ENCODE assay signal across 8 cellular contexts in genomic region chr1:210218047-210218446, GRCh38. TPM values are rescaled to one million over a fixed set of nuclear protein-coding genes. Genes with fewer than 3 reads are reported as not detected.
"Had no signal": no experiment of that assay in that cellular context is flagged by ENCODE, and none has a peak within 500 bp of the region (broad histone marks: within the 10 kb centered on the region; RNA-seq: fewer than 3 reads in every experiment).

No MANE protein-coding gene starts in this region.

- H3K36me3 ChIP-seq: HAP-1 had no signal

- H2AFZ ChIP-seq: GM23248 had no signal

- H3K27ac ChIP-seq: GM23248, HL-60 had no signal

- H3K9ac ChIP-seq: GM23248 had no signal

- H3K9me3 ChIP-seq: HAP-1 had no signal

- H3K4me3 ChIP-seq: GM23248, HAP-1 had no signal

- DNase-seq: GM23248, GOT3, H7, HFFc6 had no signal

- H3K4me1 ChIP-seq: HAP-1 had no signal

- ATAC-seq: HCT116, HepG2 had no signal

RNA-seq across cellular contexts. Expression of gene SERTAD4, which starts 14.5 kb away (rescaled TPM):
- total RNA-seq: HepG2 had no signal
- polyA plus RNA-seq: HepG2 had no signal
